Comparison of ENCODE assay signal across 2 cellular contexts in the genomic region with DNA sequence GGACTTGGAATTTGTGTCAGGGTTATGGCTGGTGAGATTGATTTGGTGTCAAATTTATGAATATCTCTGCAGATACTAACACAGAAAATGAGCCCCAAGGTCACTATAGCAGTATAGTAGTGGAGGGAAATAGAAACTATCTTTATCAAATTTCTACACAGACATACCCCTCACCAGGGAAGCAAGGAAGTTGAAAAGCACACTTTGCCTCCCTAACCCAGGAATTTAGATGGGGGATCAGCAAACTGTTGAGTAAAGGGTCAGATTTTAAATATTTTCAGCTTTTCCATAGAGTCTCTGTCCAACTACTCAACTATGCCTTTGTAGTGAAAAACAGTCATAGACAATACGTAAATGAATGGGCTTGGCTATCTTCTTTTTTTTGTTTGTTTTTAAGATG.
TF ChIP-seq lines count a peak whose summit lies in the region.

No MANE protein-coding gene starts in this region.

TF ChIP-seq in K562, 482 proteins besides CTCF, POLR2A, EP300 and RAD21 (continues in another document):
- TF ChIP-seq, protein P1, sequence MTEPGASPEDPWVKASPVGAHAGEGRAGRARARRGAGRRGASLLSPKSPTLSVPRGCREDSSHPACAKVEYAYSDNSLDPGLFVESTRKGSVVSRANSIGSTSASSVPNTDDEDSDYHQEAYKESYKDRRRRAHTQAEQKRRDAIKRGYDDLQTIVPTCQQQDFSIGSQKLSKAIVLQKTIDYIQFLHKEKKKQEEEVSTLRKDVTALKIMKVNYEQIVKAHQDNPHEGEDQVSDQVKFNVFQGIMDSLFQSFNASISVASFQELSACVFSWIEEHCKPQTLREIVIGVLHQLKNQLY (CRISPR knock-in tag; conservative IDR thresholded peaks at IDR 0.05), result 0 out of 4 replicates have a peak, but pooled peaks of 1 of the 2 experiments have one; percentile 51
- TF ChIP-seq STAT6 (CRISPR knock-in tag; IDR thresholded peaks at IDR 0.05) (0 out of 2 replicates have a peak, but pooled peaks have one; percentile 30), ZKSCAN1 (IDR thresholded peaks at IDR 0.05; ENCODE audit: low read depth, low read length) (no peak), ZNF551 (CRISPR knock-in tag; IDR thresholded peaks at IDR 0.05) (0 out of 2 replicates have a peak, but pooled peaks have one; percentile 40), ZFX (CRISPR knock-in tag; IDR thresholded peaks at IDR 0.05) (peak; percentile 26; the same call in 1 of the 2 replicates), MBD1 (CRISPR knock-in tag; IDR thresholded peaks at IDR 0.05) (peak; percentile 59; the same call in 1 of the 2 replicates)
- TF ChIP-seq, protein P2, sequence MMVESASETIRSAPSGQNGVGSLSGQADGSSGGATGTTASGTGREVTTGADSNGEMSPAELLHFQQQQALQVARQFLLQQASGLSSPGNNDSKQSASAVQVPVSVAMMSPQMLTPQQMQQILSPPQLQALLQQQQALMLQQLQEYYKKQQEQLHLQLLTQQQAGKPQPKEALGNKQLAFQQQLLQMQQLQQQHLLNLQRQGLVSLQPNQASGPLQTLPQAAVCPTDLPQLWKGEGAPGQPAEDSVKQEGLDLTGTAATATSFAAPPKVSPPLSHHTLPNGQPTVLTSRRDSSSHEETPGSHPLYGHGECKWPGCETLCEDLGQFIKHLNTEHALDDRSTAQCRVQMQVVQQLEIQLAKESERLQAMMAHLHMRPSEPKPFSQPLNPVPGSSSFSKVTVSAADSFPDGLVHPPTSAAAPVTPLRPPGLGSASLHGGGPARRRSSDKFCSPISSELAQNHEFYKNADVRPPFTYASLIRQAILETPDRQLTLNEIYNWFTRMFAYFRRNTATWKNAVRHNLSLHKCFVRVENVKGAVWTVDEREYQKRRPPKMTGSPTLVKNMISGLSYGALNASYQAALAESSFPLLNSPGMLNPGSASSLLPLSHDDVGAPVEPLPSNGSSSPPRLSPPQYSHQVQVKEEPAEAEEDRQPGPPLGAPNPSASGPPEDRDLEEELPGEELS (CRISPR knock-in tag; IDR thresholded peaks at IDR 0.05; ENCODE audit: borderline replicate concordance), result peak; percentile 20; the same call in 1 of the 2 replicates
- TF ChIP-seq, protein P3, sequence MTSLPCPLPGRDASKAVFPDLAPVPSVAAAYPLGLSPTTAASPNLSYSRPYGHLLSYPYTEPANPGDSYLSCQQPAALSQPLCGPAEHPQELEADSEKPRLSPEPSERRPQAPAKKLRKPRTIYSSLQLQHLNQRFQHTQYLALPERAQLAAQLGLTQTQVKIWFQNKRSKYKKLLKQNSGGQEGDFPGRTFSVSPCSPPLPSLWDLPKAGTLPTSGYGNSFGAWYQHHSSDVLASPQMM (CRISPR knock-in tag; IDR thresholded peaks at IDR 0.05), result peak; percentile 71; the same call in 1 of the 2 replicates

TF ChIP-seq in HEK293T, 16 proteins besides CTCF, POLR2A, EP300 and RAD21:
- no peak for TF ChIP-seq LEF1 (IDR thresholded peaks at IDR 0.05; ENCODE audit: borderline replicate concordance)
- TF ChIP-seq ZNF384 (IDR thresholded peaks at IDR 0.05), result no peak
- no peak for TF ChIP-seq FOXA1 (IDR thresholded peaks at IDR 0.05)
- TF ChIP-seq SUZ12 (IDR thresholded peaks at IDR 0.05), result no peak
- TF ChIP-seq CTBP1 (IDR thresholded peaks at IDR 0.05; ENCODE audit: borderline replicate concordance), result no peak
- TF ChIP-seq SP1 (IDR thresholded peaks at IDR 0.05), result no peak
- TF ChIP-seq ARNT (IDR thresholded peaks at IDR 0.05), result no peak
- no peak for TF ChIP-seq TARDBP (IDR thresholded peaks at IDR 0.05)
- TF ChIP-seq FOXM1 (IDR thresholded peaks at IDR 0.05; ENCODE audit: borderline replicate concordance), result no peak
- TF ChIP-seq HDGF (IDR thresholded peaks at IDR 0.05; ENCODE audit: borderline replicate concordance), result no peak
- no peak for TF ChIP-seq NFRKB (IDR thresholded peaks at IDR 0.05)
- no peak for TF ChIP-seq FOXK2 (IDR thresholded peaks at IDR 0.05)
- no peak for TF ChIP-seq L3MBTL2 (conservative IDR thresholded peaks at IDR 0.05)
- TF ChIP-seq ELF4 (IDR thresholded peaks at IDR 0.05), result no peak
- TF ChIP-seq BHLHE40 (IDR thresholded peaks at IDR 0.05; ENCODE audit: borderline replicate concordance), result no peak
